ENCODE assay signal across 8 cellular contexts in the genomic region with DNA sequence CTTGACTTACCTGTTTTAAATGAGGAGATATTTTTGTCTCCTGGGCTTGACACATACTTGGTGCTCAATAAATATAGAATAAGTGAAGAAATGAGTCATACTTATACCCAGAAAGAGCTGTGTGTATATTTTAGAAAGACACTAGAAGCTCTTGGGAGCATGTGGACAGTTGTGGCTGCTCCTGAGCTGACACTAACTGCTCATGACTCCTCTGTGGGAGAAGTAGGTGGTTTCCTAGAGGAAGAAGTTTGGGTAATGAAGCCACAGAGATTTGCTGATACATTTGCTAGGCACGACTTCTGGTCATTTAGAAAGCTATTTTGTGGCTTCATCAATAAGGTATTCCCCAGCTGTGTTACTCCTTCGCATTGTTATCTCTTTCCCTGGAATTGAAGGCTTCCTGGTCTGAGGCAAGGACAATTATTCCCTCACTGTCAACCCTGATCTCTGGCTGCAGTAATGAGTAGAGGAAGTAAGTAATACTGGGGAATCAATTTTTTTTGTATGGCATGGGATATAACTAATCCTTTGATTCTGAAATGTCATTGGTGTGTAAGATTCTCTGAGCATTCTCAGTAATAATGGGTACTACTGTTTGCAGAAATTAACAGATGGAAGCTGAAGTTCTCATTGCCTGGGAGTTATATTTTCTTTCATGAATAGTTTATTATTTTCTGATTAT.
DNase-seq lines count a peak whose midpoint lies in the region; ATAC-seq and TF ChIP-seq lines count a peak whose summit lies in the region.

No MANE protein-coding gene starts in this region.

- DNase-seq in HFFc6, result peak; percentile 84
- DNase-seq in M059J (ENCODE audit: low read depth), result peak; percentile 95
- DNase-seq in mesenchymal stem cell, result peak; percentile 82
- no peak for DNase-seq in stimulated activated CD4-positive, alpha-beta T cell treated with anti-CD3 and anti-CD28 coated beads, Interleukin-2, amount 100 ng/mL, for 48 hours
- DNase-seq in GM19238 (ENCODE audit: insufficient read length, low spot score), result no peak
- no peak for DNase-seq in substantia nigra (lab: John Stamatoyannopoulos, UW)
- DNase-seq in SK-N-DZ (ENCODE audit: low spot score), result no peak

- no peak overlapping the region for H3K4ac ChIP-seq in mesenchymal stem cell (ENCODE audit: low read depth in 1 of 2, low read length in 2 of 2)

- H3K4me2 ChIP-seq in mesenchymal stem cell (ENCODE audit: low read length, poor library complexity, severe bottlenecking), result peak overlapping the region; percentile 20

- no peak overlapping the region for H4K8ac ChIP-seq in mesenchymal stem cell (ENCODE audit: low read length)

- no peaks in the 10 kb centered on the region for H3K79me1 ChIP-seq in mesenchymal stem cell (replicated peaks; ENCODE audit: low read length, poor library complexity, severe bottlenecking)

- peak overlapping the region; percentile 83 for H3K9ac ChIP-seq in mesenchymal stem cell (ENCODE audit: low read length)

- H3K14ac ChIP-seq in mesenchymal stem cell (ENCODE audit: low read length in 2 of 2), result no peak overlapping the region

- H3K9me3 ChIP-seq in mesenchymal stem cell (ENCODE audit: control insufficient read depth, low read length), result no peaks in the 10 kb centered on the region

- TF ChIP-seq CTCF in HFFc6 (IDR thresholded peaks at IDR 0.05), result no peak

- no peak overlapping the region for H2BK15ac ChIP-seq in mesenchymal stem cell (ENCODE audit: low read depth, poor library complexity, severe bottlenecking)

- H4K91ac ChIP-seq in mesenchymal stem cell (ENCODE audit: low read length), result no peak overlapping the region

- WGBS in mesenchymal stem cell, result 18% methylated on average over 2 of the region's 2 CpGs

- peaks cover 98% of the 10 kb centered on the region for H3K4me1 Mint-ChIP-seq in HFFc6 (ENCODE audit: low read depth)

- H3K4me3 Mint-ChIP-seq in HFFc6, result peak overlapping the region; percentile 64

- no peak overlapping the region for H2BK120ac ChIP-seq in mesenchymal stem cell (ENCODE audit: low read depth, low read length)

- no peak overlapping the region for H2BK12ac ChIP-seq in mesenchymal stem cell (ENCODE audit: low read length in 2 of 2)

- H3K27me3 ChIP-seq in mesenchymal stem cell (ENCODE audit: control insufficient read depth in 1 of 2, insufficient read depth in 1 of 2, low read length in 2 of 2), result no peaks in the 10 kb centered on the region

- peak overlapping the region; percentile 46 for H2AK5ac ChIP-seq in mesenchymal stem cell (ENCODE audit: low read length, severe bottlenecking)

- no peaks in the 10 kb centered on the region for H3K27me3 Mint-ChIP-seq in HFFc6 (ENCODE audit: insufficient read depth)

- H2AFZ ChIP-seq in mesenchymal stem cell (ENCODE audit: low read depth, low read length), result no peak overlapping the region

- H3K23ac ChIP-seq in mesenchymal stem cell (ENCODE audit: low read length in 2 of 2), result no peak overlapping the region

- H3K4me1 ChIP-seq in mesenchymal stem cell (ENCODE audit: control insufficient read depth, insufficient read depth, low read depth, low read length), result peaks cover 1% of the 10 kb centered on the region

- H3K27ac ChIP-seq in mesenchymal stem cell (ENCODE audit: low read length, poor library complexity, severe bottlenecking) (peak overlapping the region; percentile 85), substantia nigra (ENCODE audit: low read depth, low read length, poor library complexity, severe bottlenecking) (no peak overlapping the region)

- H2BK5ac ChIP-seq in mesenchymal stem cell (ENCODE audit: low read depth, low read length, poor library complexity, severe bottlenecking), result peak overlapping the region; percentile 77

- peak overlapping the region in 1 of 2 experiments; percentile 70 for H3K18ac ChIP-seq in mesenchymal stem cell (ENCODE audit: low read depth in 1 of 2, low read length in 2 of 2)

- H3K9me3 Mint-ChIP-seq in HFFc6, result no peaks in the 10 kb centered on the region

- peak overlapping the region; percentile 76 for H3K27ac Mint-ChIP-seq in HFFc6

- peak; percentile 92 for ATAC-seq in GM18519 (IDR thresholded peaks at IDR 0.05; ENCODE audit: low FRiP score, unreplicated experiment)

- peaks cover 6% of the 10 kb centered on the region for H3K36me3 Mint-ChIP-seq in HFFc6 (ENCODE audit: low read depth)

- H3K4me3 ChIP-seq in mesenchymal stem cell (ENCODE audit: insufficient read depth in 1 of 2, low read depth in 1 of 2, low read length in 2 of 2), result peak overlapping the region in 1 of 2 experiments; percentile 61

- peaks cover 0 to 3% of the 10 kb centered on the region in 2 experiments for H3K36me3 ChIP-seq in mesenchymal stem cell (ENCODE audit: control insufficient read depth in 1 of 2, insufficient read depth in 2 of 2, low read depth in 1 of 2, low read length in 2 of 2)

Comparison
In these comparisons a context has a peak if more than half of its experiments do, and no peak if none do; other contexts are left out.
1. DNase-seq: peak in HFFc6 (single experiment), M059J (single experiment) and mesenchymal stem cell (single experiment); none in stimulated activated CD4-positive, alpha-beta T cell treated with anti-CD3 and anti-CD28 coated beads, Interleukin-2, amount 100 ng/mL, for 48 hours (0 of 2), GM19238 (single experiment), substantia nigra (0 of 49) and SK-N-DZ (single experiment).